17 cellular contexts compared by ENCODE assay signal in the genomic region with DNA sequence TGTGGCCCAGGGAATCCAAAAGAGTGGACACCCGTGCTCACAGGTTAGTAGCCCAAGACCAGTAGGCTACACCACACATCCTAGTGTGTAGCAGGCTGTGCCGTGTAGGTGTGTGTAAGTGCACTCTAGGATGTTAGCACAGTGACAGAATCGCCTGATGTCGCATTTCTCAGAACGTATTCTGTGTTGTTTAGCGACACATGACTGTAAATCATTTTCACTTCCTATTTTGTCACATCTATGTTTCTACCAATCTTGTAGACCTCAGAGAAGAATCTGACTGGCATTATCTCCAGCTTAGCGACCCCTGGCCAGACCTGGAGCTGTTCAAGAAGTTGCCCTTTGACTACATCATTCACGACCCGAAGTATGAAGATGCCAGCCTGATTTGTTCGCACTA. TPM values are rescaled to one million over a fixed set of nuclear protein-coding genes. Genes with fewer than 3 reads are reported as not detected.
DNase-seq lines count a peak whose midpoint lies in the region; ATAC-seq, FAIRE-seq and TF ChIP-seq lines count a peak whose summit lies in the region.
"Had no signal": no experiment of that assay in that cellular context is flagged by ENCODE, and none has a peak within 500 bp of the region (broad histone marks: within the 10 kb centered on the region; RNA-seq: fewer than 3 reads in every experiment).

No MANE protein-coding gene starts in this region.

- SMC1A ChIA-PET in GM12878 (lab: Charles Lee; ENCODE audit: uncharacterized antibody, unreplicated experiment): no interaction called here

- POLR2A ChIA-PET in GM12878 (lab: Charles Lee): no interaction called here

- no peak overlapping the region for H3K27ac ChIP-seq in GM12878 (ENCODE audit: control insufficient read depth, insufficient read depth)
- H3K27ac ChIP-seq: BLaER1 treated with 17β-estradiol and CSF1 and Interleukin-3, amounts not matched to agents 10 nM and 100 nM had no signal

- H3K36me3 ChIP-seq in GM12878 (ENCODE audit: control insufficient read depth in 2 of 2, insufficient read depth in 2 of 2, low read length in 1 of 2): no peaks in the 10 kb centered on the region
- H3K36me3 ChIP-seq: HAP-1 had no signal

- no peaks in the 10 kb centered on the region for H3K4me1 ChIP-seq in GM12878 (ENCODE audit: control insufficient read depth, insufficient read depth, low read length)
- H3K4me1 ChIP-seq: HAP-1 had no signal

- TF ChIP-seq EP300 in GM12878 (IDR thresholded peaks at IDR 0.05; ENCODE audit: borderline replicate concordance in 1 of 2, control insufficient read depth in 1 of 2, low read depth in 2 of 2, low read length in 2 of 2): no peak

- WGBS in GM12878 (ENCODE audit: insufficient coverage, insufficient replicate concordance, low lambda C conversion rate, missing lambda C conversion rate): 30% methylated on average over 10 of the region's 10 CpGs

- in situ Hi-C loops in GM12878 (cut with MboI): no loop called here

- H3K9me3 ChIP-seq in GM12878 (replicated peaks; ENCODE audit: control insufficient read depth, insufficient read depth, low read length): no peaks in the 10 kb centered on the region; the same call in 2 of the 3 replicates
- H3K9me3 ChIP-seq: HAP-1 had no signal

- no peak overlapping the region for H2AFZ ChIP-seq in GM12878 (ENCODE audit: control insufficient read depth, low read depth, low read length)

- H3K79me2 ChIP-seq in GM12878 (ENCODE audit: control insufficient read depth, insufficient read depth, low read length): no peaks in the 10 kb centered on the region

- no peaks in the 10 kb centered on the region for H4K20me1 ChIP-seq in GM12878 (ENCODE audit: control insufficient read depth, insufficient read depth)

- no peak for TF ChIP-seq CTCF in GM12878 (IDR thresholded peaks at IDR 0.05 in 2 of 3, conservative IDR thresholded peaks at IDR 0.05 in 1 of 3; ENCODE audit: control insufficient read depth in 2 of 3, extremely low read depth in 1 of 3, insufficient read depth in 1 of 3, low read depth in 3 of 3, low read length in 3 of 3)

- H3K4me3 ChIP-seq in GM12878: no peak overlapping the region
- H3K4me3 ChIP-seq: BLaER1 treated with 17β-estradiol and CSF1 and Interleukin-3, amounts not matched to agents 10 nM and 100 nM; HAP-1 had no signal

- peak; percentile 22 for DNase-seq in cardiac septum (ENCODE audit: low spot score)
- DNase-seq in Right ventricle myocardium inferior (ENCODE audit: missing footprints): no peak
- peak; percentile 37 for DNase-seq in NOMO-1 treated with DMSO at 0.1 percent for 48 hours (lab: John Stamatoyannopoulos, UW; ENCODE audit: unreplicated experiment)
- no peak for DNase-seq in GM12878 (ENCODE audit: low read depth, low spot score)
- DNase-seq in NCI-H345 (lab: John Stamatoyannopoulos, UW): no peak
- DNase-seq in iPS-NIHi11 (ENCODE audit: low spot score): no peak
- DNase-seq: ACHN; CD4-positive, CD25-positive, alpha-beta regulatory T cell; DMS53; GF-D8 had no signal

- ATAC-seq in Right ventricle myocardium inferior: no peak
- ATAC-seq in GM12878: no peak
- no peak for ATAC-seq in GM21576 (IDR thresholded peaks at IDR 0.05; ENCODE audit: unreplicated experiment)
- ATAC-seq: HepG2 had no signal

- no peak overlapping the region for H3K9ac ChIP-seq in GM12878 (ENCODE audit: control insufficient read depth, insufficient read depth, low read length)
- H3K9ac ChIP-seq: BLaER1 treated with 17β-estradiol and CSF1 and Interleukin-3, amounts not matched to agents 10 nM and 100 nM had no signal

- BruUV-seq in GM12878 (replicated peaks; lab: Mats Ljungman, UMichigan): no TSS peak

- FAIRE-seq in GM12878 (lab: Jason Lieb, UNC): no peak
- FAIRE-seq: H1, HepG2, HTR-8/SVneo had no signal

- no peak for TF ChIP-seq POLR2A in GM12878 (IDR thresholded peaks at IDR 0.05; ENCODE audit: low read depth, low read length)

- no peak overlapping the region for H3K4me2 ChIP-seq in GM12878 (ENCODE audit: control insufficient read depth, insufficient read depth)

- no peak for TF ChIP-seq RAD21 in GM12878 (IDR thresholded peaks at IDR 0.05; ENCODE audit: insufficient read depth, low read depth, low read length)

- CTCF ChIA-PET in GM12878 (lab: Yijun Ruan, JAX): no interaction called here

- intact Hi-C loops in cardiac septum (cut with DNase I) (no loop called here), Right ventricle myocardium inferior (cut with DNase I) (no loop called here), GM12878 (cut with micrococcal nuclease; ENCODE audit: unreplicated experiment) (no loop called here)

- no peaks in the 10 kb centered on the region; a peak in 2 of 4 replicates for H3K27me3 ChIP-seq in GM12878 (replicated peaks in 1 of 2; ENCODE audit: control insufficient read depth in 2 of 2, insufficient read depth in 2 of 2, low read length in 1 of 2)
- H3K27me3 ChIP-seq: BLaER1 treated with 17β-estradiol and CSF1 and Interleukin-3, amounts not matched to agents 10 nM and 100 nM had no signal

- RAD21 ChIA-PET in GM12878 (lab: Charles Lee; ENCODE audit: unreplicated experiment): no interaction called here

TF ChIP-seq in GM12878, 131 proteins besides CTCF, POLR2A, EP300 and RAD21:
- TF ChIP-seq SUZ12 (IDR thresholded peaks at IDR 0.05; ENCODE audit: unreplicated experiment): no peak
- TF ChIP-seq SPI1 (IDR thresholded peaks at IDR 0.05; ENCODE audit: borderline replicate concordance, insufficient read depth, low read depth, low read length): 0 out of 2 replicates have a peak, but pooled peaks have one; percentile 26

RNA-seq across cellular contexts. Expression of a gene that starts 45.1 kb away (rescaled TPM):
- total RNA-seq in cardiac septum (not detected), Right ventricle myocardium inferior (not detected), GM12878 (2014; rRNA removed) (not detected in 2 replicates), GM12878 (2014; rRNA removed; fragmentation: Illumina TruSeq; extraction: Trizol) (not detected in 2 replicates), GM12878 (2021) (not detected in 2 replicates)
- not detected in 2 replicates for total RNA-seq in GM12878 (2013; cell fraction: nucleolus; rRNA removed)
- polyA plus RNA-seq in GM12878 (2011; ENCODE audit: low read depth): not detected
- polyA plus RNA-seq in GM12878 (2011; rRNA removed) (not detected in 2 replicates), GM12878 (2014; fragmentation: Illumina TruSeq; extraction: Trizol) (not detected in 2 replicates), GM12878 (2014; fragmentation: Nextera tagmentation; extraction: Ambion mirVana) (not detected), GM12878 (2014; rRNA removed) (0.14 TPM in 1 of 2 replicates, not detected in the other), GM12878 (2016; fragmentation: Nextera tagmentation; extraction: Ambion mirVana) (not detected)
- polyA plus RNA-seq in GM12878 (2011; cell fraction: cytosol; rRNA removed): not detected in 2 replicates
- not detected in 2 replicates for polyA plus RNA-seq in GM12878 (2011; cell fraction: nucleus; rRNA removed)
- not detected in 2 replicates for polyA plus RNA-seq in GM12878 (2012)
- polyA minus RNA-seq in GM12878 (2011; rRNA and poly(A)+ RNA removed): not detected in 2 replicates
- not detected in 2 replicates for polyA minus RNA-seq in GM12878 (2011; cell fraction: cytosol; rRNA and poly(A)+ RNA removed)
- not detected in 2 replicates for polyA minus RNA-seq in GM12878 (2011; cell fraction: nucleus; rRNA and poly(A)+ RNA removed)
- total RNA-seq: A172; CD4-positive, CD25-positive, alpha-beta regulatory T cell; H1; HepG2 had no signal
- polyA plus RNA-seq: CD4-positive, CD25-positive, alpha-beta regulatory T cell; HepG2 had no signal

Comparison
In these comparisons a context has a peak if more than half of its experiments do, and no peak if none do; other contexts are left out.
1. DNase-seq: peak in cardiac septum (single experiment) and NOMO-1 treated with DMSO at 0.1 percent for 48 hours (single experiment); none in Right ventricle myocardium inferior (single experiment), GM12878 (single experiment), NCI-H345 (single experiment) and iPS-NIHi11 (single experiment).